ENCODE assay signal across 8 cellular contexts in the genomic region with DNA sequence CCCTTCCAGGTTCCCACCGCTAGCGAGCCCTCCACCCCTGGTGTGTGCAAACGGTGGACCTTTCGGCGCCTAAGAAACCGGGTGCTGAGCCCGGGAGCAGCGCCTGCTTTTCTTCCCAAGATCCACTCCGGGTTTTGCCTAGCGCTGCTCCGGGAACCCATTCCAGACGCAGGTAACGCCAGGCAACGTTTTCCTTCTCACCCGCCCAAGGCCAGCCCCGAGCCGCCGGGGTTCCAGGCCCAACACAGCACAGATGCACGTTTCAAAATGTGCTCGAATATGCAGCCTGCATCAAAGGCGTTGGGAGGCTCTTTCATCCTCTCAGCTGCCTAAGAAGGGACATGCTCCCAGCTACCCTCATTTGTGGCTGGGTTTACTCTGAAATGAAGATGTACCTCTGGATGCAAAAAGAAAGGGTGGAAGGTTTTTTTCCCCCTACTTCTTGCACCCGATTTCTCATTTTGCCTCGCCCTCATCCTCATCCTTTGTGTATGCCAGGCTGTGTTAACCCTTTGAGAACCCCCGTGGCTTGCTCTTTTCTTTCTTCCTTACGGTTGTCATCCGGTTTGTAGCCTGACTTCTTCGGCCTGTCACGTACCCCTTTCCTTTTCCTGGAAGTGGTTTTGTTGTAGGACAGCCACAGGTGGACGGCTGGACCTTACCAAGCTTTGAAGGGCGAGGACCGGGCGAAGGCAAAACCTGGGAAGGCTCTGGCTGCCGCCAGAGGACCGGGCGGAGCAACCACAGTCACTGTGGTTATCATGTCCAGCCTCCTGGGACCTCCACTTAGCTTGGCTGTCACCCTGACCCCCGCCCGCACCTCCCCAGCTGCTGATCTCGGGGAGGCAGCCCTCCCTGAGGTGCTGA.
DNase-seq lines count a peak whose midpoint lies in the region; ATAC-seq and TF ChIP-seq lines count a peak whose summit lies in the region.

No MANE protein-coding gene starts in this region.

- H3K4me2 ChIP-seq in PC-9: peak overlapping the region; percentile 87

- H3K4me3 Mint-ChIP-seq in IgD-negative memory B cell (peak overlapping the region; percentile 69 to 92 (median 80)), nephron progenitor cell (peak overlapping the region; percentile 84)
- peak overlapping the region; percentile 76 for H3K4me3 Mint-ChIP-seq in activated T-helper 2 cell treated with anti-CD3 and anti-CD28 coated beads, Interferon-gamma antibody, Interleukin-2, Interleukin-4, amounts not matched to agents 10 μg/mL and 5 μg/mL and 100 μg/mL, durations not matched to agents 14 hours and 24 hours and 36 hours (ENCODE audit: low read depth)

- H3K9me3 ChIP-seq in PC-9 (ENCODE audit: insufficient read depth, low read depth): no peaks in the 10 kb centered on the region

- H3K4me1 ChIP-seq in PC-9 (replicated peaks; ENCODE audit: insufficient read depth): 0 out of 2 replicates have a peak, but pooled peaks cover 4% of the 10 kb centered on the region

- H3K36me3 Mint-ChIP-seq in IgD-negative memory B cell (peaks cover 8% of the 10 kb centered on the region), nephron progenitor cell (ENCODE audit: low read depth) (peaks cover 18% of the 10 kb centered on the region)
- no peaks in the 10 kb centered on the region for H3K36me3 Mint-ChIP-seq in activated T-helper 2 cell treated with anti-CD3 and anti-CD28 coated beads, Interferon-gamma antibody, Interleukin-2, Interleukin-4, amounts not matched to agents 10 μg/mL and 5 μg/mL and 100 μg/mL, durations not matched to agents 14 hours and 24 hours and 36 hours (ENCODE audit: low read depth)

- H3K9me3 Mint-ChIP-seq in IgD-negative memory B cell: peaks cover 0 to 3% (median 0%) of the 10 kb centered on the region in 3 donors
- no peaks in the 10 kb centered on the region for H3K9me3 Mint-ChIP-seq in activated T-helper 2 cell treated with anti-CD3 and anti-CD28 coated beads, Interferon-gamma antibody, Interleukin-2, Interleukin-4, amounts not matched to agents 10 μg/mL and 5 μg/mL and 100 μg/mL, durations not matched to agents 14 hours and 24 hours and 36 hours
- H3K9me3 Mint-ChIP-seq in nephron progenitor cell: peaks cover 32% of the 10 kb centered on the region

- H3K36me3 ChIP-seq in PC-9 (ENCODE audit: low read depth): no peaks in the 10 kb centered on the region

- H3K27me3 Mint-ChIP-seq in IgD-negative memory B cell (peaks cover 10% of the 10 kb centered on the region), nephron progenitor cell (ENCODE audit: low read depth, poor library complexity) (peaks cover 3% of the 10 kb centered on the region)
- H3K27me3 Mint-ChIP-seq in activated T-helper 2 cell treated with anti-CD3 and anti-CD28 coated beads, Interferon-gamma antibody, Interleukin-2, Interleukin-4, amounts not matched to agents 10 μg/mL and 5 μg/mL and 100 μg/mL, durations not matched to agents 14 hours and 24 hours and 36 hours (ENCODE audit: low read depth): peaks cover 34% of the 10 kb centered on the region

- no peaks in the 10 kb centered on the region for H3F3A ChIP-seq in PC-9 (ENCODE audit: insufficient read depth, low read depth)

- H3K9me2 ChIP-seq in PC-9 (ENCODE audit: insufficient read depth): no peaks in the 10 kb centered on the region

- TSS peak; percentile 82 for BruUV-seq in PC-9 (replicated peaks; lab: Mats Ljungman, UMichigan)

- TF ChIP-seq CTCF in PC-9 (conservative IDR thresholded peaks at IDR 0.05) (no peak), foreskin fibroblast (IDR thresholded peaks at IDR 0.05; ENCODE audit: low read depth, low read length) (no peak), nephron progenitor cell (IDR thresholded peaks at IDR 0.05) (no peak)

- H3K4me3 ChIP-seq in PC-9 (peak overlapping the region; percentile 68), foreskin fibroblast (ENCODE audit: low read depth in 1 of 2, low read length in 2 of 2) (peak overlapping the region; percentile 48 to 72)

- H2AFZ ChIP-seq in PC-9: peak overlapping the region; percentile 88

- H4K20me1 ChIP-seq in PC-9 (ENCODE audit: insufficient read depth): no peaks in the 10 kb centered on the region

- intact Hi-C loops in PC-9 (cut with micrococcal nuclease; ENCODE audit: unreplicated experiment): loop anchor here (1.0 kb wide), 2 partner anchors 39 to 84 kb away; no protein-coding TSS in a partner anchor
- intact Hi-C loops in activated T-helper 2 cell treated with anti-CD3 and anti-CD28 coated beads, Interferon-gamma antibody, Interleukin-2, Interleukin-4, amounts not matched to agents 10 μg/mL and 5 μg/mL and 100 μg/mL, durations not matched to agents 14 hours and 24 hours and 36 hours (cut with micrococcal nuclease): loop anchor here (5.0 kb wide), 1 partner anchor 415 kb away; no protein-coding TSS in a partner anchor

- peak; percentile 89 for ATAC-seq in GM21717 (IDR thresholded peaks at IDR 0.05; ENCODE audit: unreplicated experiment)

- no peak overlapping the region for H3K27ac Mint-ChIP-seq in IgD-negative memory B cell
- H3K27ac Mint-ChIP-seq in activated T-helper 2 cell treated with anti-CD3 and anti-CD28 coated beads, Interferon-gamma antibody, Interleukin-2, Interleukin-4, amounts not matched to agents 10 μg/mL and 5 μg/mL and 100 μg/mL, durations not matched to agents 14 hours and 24 hours and 36 hours: no peak overlapping the region
- H3K27ac Mint-ChIP-seq in nephron progenitor cell: peak overlapping the region; percentile 98

- H3K27me3 ChIP-seq in PC-9 (ENCODE audit: insufficient read depth, low read depth): no peaks in the 10 kb centered on the region

- POLR2A ChIA-PET in PC-9 (lab: Charles Lee; ENCODE audit: unreplicated experiment): interaction anchor here (0.5 kb wide), 1 partner anchor 169 kb away, joined by 6 read pairs; no protein-coding TSS in a partner anchor

- no peaks in the 10 kb centered on the region for H3K79me2 ChIP-seq in PC-9 (ENCODE audit: low read depth)

- H3K27ac ChIP-seq in PC-9 (peak overlapping the region; percentile 39), substantia nigra (ENCODE audit: low read depth, low read length, poor library complexity, severe bottlenecking) (peak overlapping the region; percentile 87)

- DNase-seq in DMS153 treated with DMSO at 0.1 percent for 48 hours (lab: John Stamatoyannopoulos, UW; ENCODE audit: unreplicated experiment) (peak; percentile 66), PC-9 (peak; percentile 61 to 75), foreskin fibroblast (peak; percentile 85 to 95), nephron progenitor cell (peak; percentile 88), substantia nigra (lab: John Stamatoyannopoulos, UW) (peak in 48 of 49 donors; percentile 39 to 91 (median 76))
- peak; percentile 63 for DNase-seq in activated T-helper 2 cell treated with anti-CD3 and anti-CD28 coated beads, Interferon-gamma antibody, Interleukin-2, Interleukin-4, amounts not matched to agents 10 μg/mL and 5 μg/mL and 100 μg/mL, durations not matched to agents 14 hours and 24 hours and 36 hours (ENCODE audit: low spot score)

- CTCF ChIA-PET in PC-9 (lab: Charles Lee): no interaction called here

- H3K4me1 Mint-ChIP-seq in IgD-negative memory B cell (peaks cover 5 to 16% (median 9%) of the 10 kb centered on the region in 3 donors), nephron progenitor cell (peaks cover 41% of the 10 kb centered on the region)
- peaks cover 11% of the 10 kb centered on the region for H3K4me1 Mint-ChIP-seq in activated T-helper 2 cell treated with anti-CD3 and anti-CD28 coated beads, Interferon-gamma antibody, Interleukin-2, Interleukin-4, amounts not matched to agents 10 μg/mL and 5 μg/mL and 100 μg/mL, durations not matched to agents 14 hours and 24 hours and 36 hours (ENCODE audit: low read depth)

Comparison
In these comparisons a context has a peak if more than half of its experiments do, and no peak if none do; other contexts are left out.
1. Peak in every context shown above with its lines: DNase-seq, ATAC-seq, H3K4me3 ChIP-seq and H3K27ac ChIP-seq.